24 cellular contexts compared by ENCODE assay signal in the genomic region with DNA sequence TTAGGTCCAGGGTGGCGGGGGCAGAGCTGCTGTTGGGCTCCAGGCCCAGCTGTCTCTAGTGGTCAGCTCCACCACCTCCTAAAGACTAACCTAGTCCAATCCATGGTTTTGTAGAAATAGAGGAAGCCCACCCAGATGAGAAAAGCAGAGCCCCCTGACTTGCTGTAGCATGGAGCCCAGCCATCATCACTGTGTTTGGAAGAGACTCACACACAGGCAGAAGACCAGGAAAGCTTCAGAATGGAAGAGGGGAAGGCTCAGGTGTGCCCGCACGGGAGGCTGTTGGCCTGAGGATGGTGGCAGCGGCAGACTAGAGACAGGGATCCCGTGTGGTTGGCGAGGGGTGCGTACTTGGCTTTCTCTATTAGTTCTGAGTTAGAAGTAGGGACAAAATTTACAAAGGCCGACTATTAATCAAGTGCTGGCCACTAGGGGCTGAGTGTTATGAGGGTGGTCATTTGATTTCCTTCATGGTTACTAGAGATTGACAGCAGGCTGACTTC.
DNase-seq lines count a peak whose midpoint lies in the region; ATAC-seq and TF ChIP-seq lines count a peak whose summit lies in the region.
"Had no signal": no experiment of that assay in that cellular context is flagged by ENCODE, and none has a peak within 500 bp of the region (broad histone marks: within the 10 kb centered on the region; RNA-seq: fewer than 3 reads in every experiment).

No MANE protein-coding gene starts in this region.

- CTCF ChIA-PET in RWPE1 (lab: Yijun Ruan, JAX): no interaction called here

- H3K9ac ChIP-seq in endodermal cell (ENCODE audit: extremely low read depth, low read length, poor library complexity, severe bottlenecking) (no peak overlapping the region), Karpas-422 (ENCODE audit: low read length) (no peak overlapping the region)
- H3K9ac ChIP-seq: BLaER1 treated with 17β-estradiol and CSF1 and Interleukin-3, amounts not matched to agents 10 nM and 100 nM had no signal

- peaks cover under 1% of the 10 kb centered on the region for H3K9me3 Mint-ChIP-seq in endodermal cell

- H3K27ac Mint-ChIP-seq in endodermal cell: no peak overlapping the region
- H3K27ac Mint-ChIP-seq: CD4-positive, alpha-beta memory T cell; HFFc6 had no signal

- no peaks in the 10 kb centered on the region for H3K4me1 Mint-ChIP-seq in endodermal cell
- H3K4me1 Mint-ChIP-seq: CD14-positive monocyte; CD4-positive, alpha-beta memory T cell had no signal

- H3K27me3 ChIP-seq in heart right ventricle: peaks cover 0 to 36% (median 18%) of the 10 kb centered on the region in 7 donors
- peaks cover 15% of the 10 kb centered on the region for H3K27me3 ChIP-seq in endodermal cell (ENCODE audit: control insufficient read depth, insufficient read depth, low read length, poor library complexity, severe bottlenecking)
- H3K27me3 ChIP-seq in vagina: no peaks in the 10 kb centered on the region
- no peaks in the 10 kb centered on the region for H3K27me3 ChIP-seq in Karpas-422 (ENCODE audit: low read length)
- H3K27me3 ChIP-seq: BLaER1 treated with 17β-estradiol and CSF1 and Interleukin-3, amounts not matched to agents 10 nM and 100 nM had no signal

- ATAC-seq in heart right ventricle (no peak), GM19351 (IDR thresholded peaks at IDR 0.05; ENCODE audit: unreplicated experiment) (no peak)
- ATAC-seq: A549 had no signal

- H3K4me3 ChIP-seq in heart right ventricle (no peak overlapping the region), endodermal cell (ENCODE audit: low read length) (no peak overlapping the region), vagina (no peak overlapping the region), Karpas-422 (ENCODE audit: low read length) (no peak overlapping the region)
- H3K4me3 ChIP-seq: A549; BLaER1 treated with 17β-estradiol and CSF1 and Interleukin-3, amounts not matched to agents 10 nM and 100 nM; HAP-1 had no signal

- DNase-seq in cardiac septum (ENCODE audit: low spot score) (peak; percentile 39), heart right ventricle (no peak), endodermal cell (no peak), mesenteric fat pad (ENCODE audit: low spot score) (peak; percentile 64), vagina (ENCODE audit: extremely low spot score in 2 of 2) (peak; percentile 67 to 71), RWPE1 (ENCODE audit: low spot score) (no peak), Karpas-422 (no peak)
- DNase-seq: 8988T; ACHN; AML-193; BE2C; Calu3; CD4-positive, alpha-beta memory T cell; COR-L47; DMS53; DMS79 treated with DMSO at 0.1 percent for 48 hours; GF-D8; GOT3; HFFc6 had no signal

- TF ChIP-seq POLR2A in vagina (IDR thresholded peaks at IDR 0.05): no peak

- 89 to 95% methylated on average over 8 of the region's 8 CpGs for WGBS in heart right ventricle, 2 donors
- 91 to 96% methylated on average over 3 to 8 of the region's 8 CpGs for WGBS in endodermal cell (ENCODE audit: insufficient coverage in 1 of 2, insufficient read length in 1 of 2), 2 experiments

- no peaks in the 10 kb centered on the region for H3K36me3 Mint-ChIP-seq in endodermal cell (ENCODE audit: low read depth)
- H3K36me3 Mint-ChIP-seq: CD14-positive monocyte; CD4-positive, alpha-beta memory T cell had no signal

- no peaks in the 10 kb centered on the region for H3K36me3 ChIP-seq in heart right ventricle
- no peaks in the 10 kb centered on the region for H3K36me3 ChIP-seq in endodermal cell (ENCODE audit: control insufficient read depth, insufficient read depth, low read length)
- no peaks in the 10 kb centered on the region for H3K36me3 ChIP-seq in vagina
- H3K36me3 ChIP-seq in Karpas-422 (ENCODE audit: insufficient read depth, low read length): no peaks in the 10 kb centered on the region
- H3K36me3 ChIP-seq: BE2C; BLaER1 treated with 17β-estradiol and CSF1 and Interleukin-3, amounts not matched to agents 10 nM and 100 nM; HAP-1 had no signal

- no peaks in the 10 kb centered on the region for H3K79me2 ChIP-seq in Karpas-422 (ENCODE audit: low read length)

- H3K4me3 Mint-ChIP-seq in endodermal cell: no peak overlapping the region
- H3K4me3 Mint-ChIP-seq: CD14-positive monocyte; CD4-positive, alpha-beta memory T cell; HFFc6 had no signal

- POLR2A ChIA-PET in RWPE1 (lab: Yijun Ruan, JAX; ENCODE audit: low non-redundant PET): no interaction called here

- no peaks in the 10 kb centered on the region for H3K4me1 ChIP-seq in heart right ventricle
- no peaks in the 10 kb centered on the region for H3K4me1 ChIP-seq in endodermal cell (ENCODE audit: control insufficient read depth, insufficient read depth, low read length)
- no peaks in the 10 kb centered on the region for H3K4me1 ChIP-seq in vagina
- no peaks in the 10 kb centered on the region for H3K4me1 ChIP-seq in Karpas-422 (ENCODE audit: low read length)
- H3K4me1 ChIP-seq: A549; BE2C; BLaER1 treated with 17β-estradiol and CSF1 and Interleukin-3, amounts not matched to agents 10 nM and 100 nM; HAP-1 had no signal

- no peaks in the 10 kb centered on the region for H3K9me2 ChIP-seq in Karpas-422 (replicated peaks; ENCODE audit: insufficient read depth, low read length)

- intact Hi-C loops in cardiac septum (cut with DNase I): no loop called here
- intact Hi-C loops in heart right ventricle (cut with DNase I): no loop called here
- intact Hi-C loops in vagina (cut with DNase I): no loop called here

- H3K27me3 Mint-ChIP-seq in endodermal cell (ENCODE audit: insufficient read depth): peaks cover 28% of the 10 kb centered on the region

- H3K9me3 ChIP-seq in heart right ventricle (peaks cover 0 to 1% (median 0%) of the 10 kb centered on the region in 11 donors), endodermal cell (ENCODE audit: control insufficient read depth, low read length) (no peaks in the 10 kb centered on the region), vagina (no peaks in the 10 kb centered on the region), Karpas-422 (ENCODE audit: low read length) (no peaks in the 10 kb centered on the region)
- H3K9me3 ChIP-seq: A549, BE2C, HAP-1 had no signal

- no peaks in the 10 kb centered on the region for H4K20me1 ChIP-seq in Karpas-422 (ENCODE audit: insufficient read depth, low read depth, low read length)
- H4K20me1 ChIP-seq: BLaER1 treated with 17β-estradiol and CSF1 and Interleukin-3, amounts not matched to agents 10 nM and 100 nM had no signal

- no peak overlapping the region for H3K4me2 ChIP-seq in Karpas-422 (ENCODE audit: low read depth, low read length, poor library complexity, severe bottlenecking)
- H3K4me2 ChIP-seq: A549; BLaER1 treated with 17β-estradiol and CSF1 and Interleukin-3, amounts not matched to agents 10 nM and 100 nM had no signal

- H2AFZ ChIP-seq in Karpas-422 (ENCODE audit: low read length): no peak overlapping the region

- H3K27ac ChIP-seq in heart right ventricle: no peak overlapping the region
- no peak overlapping the region for H3K27ac ChIP-seq in endodermal cell (ENCODE audit: low read depth, low read length)
- H3K27ac ChIP-seq in vagina: no peak overlapping the region
- H3K27ac ChIP-seq in RWPE1: no peak overlapping the region
- H3K27ac ChIP-seq in Karpas-422 (ENCODE audit: low read length): no peak overlapping the region
- H3K27ac ChIP-seq: A549; BLaER1 treated with 17β-estradiol and CSF1 and Interleukin-3, amounts not matched to agents 10 nM and 100 nM had no signal

- no peak for TF ChIP-seq CTCF in heart right ventricle (IDR thresholded peaks at IDR 0.05)
- peak; percentile 31 for TF ChIP-seq CTCF in endodermal cell (conservative IDR thresholded peaks at IDR 0.05)
- TF ChIP-seq CTCF in vagina (IDR thresholded peaks at IDR 0.05): no peak
- no peak for TF ChIP-seq CTCF in RWPE1 (conservative IDR thresholded peaks at IDR 0.05; ENCODE audit: low read depth)

Comparison
In these comparisons a context has a peak if more than half of its experiments do, and no peak if none do; other contexts are left out.
1. DNase-seq: peak in cardiac septum (single experiment), mesenteric fat pad (single experiment) and vagina (2 of 2); none in heart right ventricle (0 of 2), endodermal cell (single experiment), RWPE1 (single experiment) and Karpas-422 (single experiment).